In genomic region chr9:90100014-90100413, GRCh38 we compare ENCODE assay signal across 16 cellular contexts.
"Had no signal": no experiment of that assay in that cellular context is flagged by ENCODE, and none has a peak within 500 bp of the region (broad histone marks: within the 10 kb centered on the region; RNA-seq: fewer than 3 reads in every experiment).

No MANE protein-coding gene starts in this region.

- H3K27me3 Mint-ChIP-seq: stimulated activated memory B cell treated with anti-CD40 and anti-IgM and Interleukin-4, amounts not matched to agents 10 μg/mL and 1 μg/mL and 100 μg/mL, for 72 hours had no signal

- H3K4me1 ChIP-seq: ascending aorta, prostate gland, upper lobe of right lung had no signal

- H3K9me3 Mint-ChIP-seq: activated naive CD8-positive, alpha-beta T cell treated with anti-CD3 and anti-CD28 coated beads, Interleukin-2, amount 10 ng/mL, durations not matched to agents 7 days and 5 days; natural killer cell treated with Interleukin-12 subunit alpha and Interleukin-12 subunit beta and Interleukin-15 and Interleukin-18, amount 100 ng/mL, for 72 hours; stimulated activated memory B cell treated with anti-CD40 and anti-IgM and Interleukin-4, amounts not matched to agents 10 μg/mL and 1 μg/mL and 100 μg/mL, for 72 hours had no signal

- H3K27me3 ChIP-seq: ascending aorta, suprapubic skin, upper lobe of right lung had no signal

- DNase-seq: activated CD8-positive, alpha-beta memory T cell treated with anti-CD3 and anti-CD28 coated beads, Interleukin-2, amount 50 U/mL, for 48 hours; activated CD8-positive, alpha-beta T cell treated with anti-CD3 and anti-CD28 coated beads, Interleukin-2, amount 10 ng/mL, durations not matched to agents 7 days and 5 days; activated naive CD8-positive, alpha-beta T cell treated with anti-CD3 and anti-CD28 coated beads, Interleukin-2, amount 10 ng/mL, durations not matched to agents 7 days and 5 days; effector CD4-positive, alpha-beta T cell; occipital lobe; spleen; stimulated activated CD4-positive, alpha-beta T cell treated with anti-CD3 and anti-CD28 coated beads, Interleukin-1b, Interleukin-23, amount 100 ng/mL, for 48 hours; upper lobe of right lung had no signal

- H3K9me3 ChIP-seq: ascending aorta, mucosa of descending colon, prostate gland, spleen, suprapubic skin, upper lobe of right lung had no signal

- H3K27ac ChIP-seq: ascending aorta, coronary artery, epithelial cell of prostate, prostate gland, spleen, suprapubic skin, upper lobe of right lung had no signal

- H3K36me3 Mint-ChIP-seq: activated naive CD8-positive, alpha-beta T cell treated with anti-CD3 and anti-CD28 coated beads, Interleukin-2, amount 10 ng/mL, durations not matched to agents 7 days and 5 days; natural killer cell treated with Interleukin-12 subunit alpha and Interleukin-12 subunit beta and Interleukin-15 and Interleukin-18, amount 100 ng/mL, for 72 hours; stimulated activated memory B cell treated with anti-CD40 and anti-IgM and Interleukin-4, amounts not matched to agents 10 μg/mL and 1 μg/mL and 100 μg/mL, for 72 hours had no signal

- H3K27ac Mint-ChIP-seq: activated CD8-positive, alpha-beta T cell treated with anti-CD3 and anti-CD28 coated beads, Interleukin-2, amount 10 ng/mL, durations not matched to agents 7 days and 5 days; activated naive CD8-positive, alpha-beta T cell treated with anti-CD3 and anti-CD28 coated beads, Interleukin-2, amount 10 ng/mL, durations not matched to agents 7 days and 5 days; natural killer cell treated with Interleukin-12 subunit alpha and Interleukin-12 subunit beta and Interleukin-15 and Interleukin-18, amount 100 ng/mL, for 72 hours; stimulated activated memory B cell treated with anti-CD40 and anti-IgM and Interleukin-4, amounts not matched to agents 10 μg/mL and 1 μg/mL and 100 μg/mL, for 72 hours had no signal

- H3K36me3 ChIP-seq: ascending aorta, prostate gland, spleen, suprapubic skin, upper lobe of right lung had no signal

- H3K4me3 ChIP-seq: ascending aorta, coronary artery, mucosa of descending colon, prostate gland, spleen, suprapubic skin, upper lobe of right lung had no signal

- H3K4me3 Mint-ChIP-seq: activated CD8-positive, alpha-beta T cell treated with anti-CD3 and anti-CD28 coated beads, Interleukin-2, amount 10 ng/mL, durations not matched to agents 7 days and 5 days; activated naive CD8-positive, alpha-beta T cell treated with anti-CD3 and anti-CD28 coated beads, Interleukin-2, amount 10 ng/mL, durations not matched to agents 7 days and 5 days; natural killer cell treated with Interleukin-12 subunit alpha and Interleukin-12 subunit beta and Interleukin-15 and Interleukin-18, amount 100 ng/mL, for 72 hours; stimulated activated memory B cell treated with anti-CD40 and anti-IgM and Interleukin-4, amounts not matched to agents 10 μg/mL and 1 μg/mL and 100 μg/mL, for 72 hours had no signal
